Comparison of ENCODE assay signal across 1 cellular context in genomic region chr1:12604986-12605385, GRCh38.
TF ChIP-seq lines count a peak whose summit lies in the region.

No MANE protein-coding gene starts in this region.

TF ChIP-seq in endothelial cell of umbilical vein, 7 proteins besides CTCF, POLR2A, EP300 and RAD21 (continued from another document):
- TF ChIP-seq MAX (IDR thresholded peaks at IDR 0.05; ENCODE audit: insufficient read depth, insufficient read length) (no peak), EZH2 (IDR thresholded peaks at IDR 0.05; ENCODE audit: borderline replicate concordance, low read depth, low read length, severe bottlenecking) (no peak), GATA2 (IDR thresholded peaks at IDR 0.05; ENCODE audit: insufficient read depth, insufficient read length, low read depth, low read length) (no peak), JUN (IDR thresholded peaks at IDR 0.05; ENCODE audit: borderline replicate concordance, insufficient read depth, insufficient read length, low read depth) (no peak), POLR2AphosphoS5 (IDR thresholded peaks at IDR 0.05; ENCODE audit: insufficient read depth, low read depth, low read length) (no peak), FOS (IDR thresholded peaks at IDR 0.05; ENCODE audit: borderline replicate concordance, insufficient read depth, low read length) (no peak)
TF ChIP-seq in endothelial cell of umbilical vein: peak in this region for 0.
